Comparison of ENCODE assay signal across 10 cellular contexts in genomic region chr6:56749632-56750151, GRCh38.
DNase-seq lines count a peak whose midpoint lies in the region; ATAC-seq and TF ChIP-seq lines count a peak whose summit lies in the region.
"Had no signal": no experiment of that assay in that cellular context is flagged by ENCODE, and none has a peak within 500 bp of the region (broad histone marks: within the 10 kb centered on the region; RNA-seq: fewer than 3 reads in every experiment).

No MANE protein-coding gene starts in this region.

- peak; percentile 68 for ATAC-seq in left lung
- no peak for ATAC-seq in HG03139 (IDR thresholded peaks at IDR 0.05; ENCODE audit: unreplicated experiment)
- no peak for ATAC-seq in HG03196 (IDR thresholded peaks at IDR 0.05; ENCODE audit: unreplicated experiment)

- POLR2A ChIA-PET in HEK293 (lab: Yijun Ruan, JAX) = no interaction called here

- H3K36me3 ChIP-seq in HEK293 (ENCODE audit: control insufficient read depth in 2 of 2, insufficient read depth in 1 of 2, low read length in 2 of 2) = no peaks in the 10 kb centered on the region
- H3K36me3 ChIP-seq in left lung = no peaks in the 10 kb centered on the region

- TF ChIP-seq CTCF in HEK293 (tag by site-specific recombination; IDR thresholded peaks at IDR 0.05) = no peak
- no peak for TF ChIP-seq CTCF in astrocyte of the cerebellum (IDR thresholded peaks at IDR 0.05; ENCODE audit: low read depth, low read length, missing control alignments)
- TF ChIP-seq CTCF in left lung (IDR thresholded peaks at IDR 0.05) = no peak

- CTCF ChIA-PET in HEK293 (lab: Yijun Ruan, JAX) = interaction anchor here (0.9 to 1.0 kb wide), 2 partner anchors 38 to 102 kb away, joined by 4 read pairs; no protein-coding TSS in a partner anchor

- H3K4me1 ChIP-seq in HEK293 (ENCODE audit: control insufficient read depth, insufficient read depth, low read length) (peaks cover 29% of the 10 kb centered on the region), left lung (peaks cover 5 to 6% of the 10 kb centered on the region in 2 donors)

- intact Hi-C loops in left lung (cut with DNase I) = no loop called here

- H3K27me3 ChIP-seq in left lung = no peaks in the 10 kb centered on the region

- in situ Hi-C loops in ACHN (cut with HindIII; ENCODE audit: low pct_ligation_motif_present, low pct_unique_long_range_greater_than_20kb, low sequenced_read_pairs) (no loop called here), astrocyte of the cerebellum (cut with HindIII; ENCODE audit: low sequenced_read_pairs) (loop anchor here (5.0 kb wide), 1 partner anchor 48 kb away; no protein-coding TSS in a partner anchor)

- DNase-seq in ACHN (peak; percentile 60), astrocyte of the cerebellum (ENCODE audit: low read depth) (peak; percentile 71), left lung (peak in 1 of 2 donors; percentile 43), anterior cingulate cortex (lab: John Stamatoyannopoulos, UW) (no peak)
- DNase-seq in stimulated activated naive CD4-positive, alpha-beta T cell treated with Interleukin-2 at 50 U/mL for 16 hours (lab: John Stamatoyannopoulos, UW) = no peak
- DNase-seq: effector CD4-positive, alpha-beta T cell; NCI-H1417 treated with DMSO at 0.1 percent for 48 hours had no signal

- H3K4me3 ChIP-seq in HEK293 (ENCODE audit: low read depth, low read length) (no peak overlapping the region), astrocyte of the cerebellum (ENCODE audit: low read depth, low read length) (no peak overlapping the region), left lung (no peak overlapping the region)

- H3K27ac ChIP-seq in HEK293 (ENCODE audit: extremely low read depth, low read depth, low read length) (no peak overlapping the region), left lung (peak overlapping the region; percentile 8 to 23)

- H3K9me3 ChIP-seq in HEK293 (ENCODE audit: control insufficient read depth, insufficient read depth, low read depth, low read length) (no peaks in the 10 kb centered on the region), left lung (no peaks in the 10 kb centered on the region)

TF ChIP-seq in HEK293, 187 proteins besides CTCF, POLR2A, EP300 and RAD21:
- TF ChIP-seq PRDM1 (tag by site-specific recombination; IDR thresholded peaks at IDR 0.05) (0 out of 2 replicates have a peak, but pooled peaks have one; percentile 14), ZNF362 (tag by site-specific recombination; IDR thresholded peaks at IDR 0.05) (0 out of 2 replicates have a peak, but pooled peaks have one; percentile 44), ZNF664 (tag by site-specific recombination; IDR thresholded peaks at IDR 0.05) (0 out of 2 replicates have a peak, but pooled peaks have one; percentile 18), ZNF660 (tag by site-specific recombination; IDR thresholded peaks at IDR 0.05) (peak; percentile 54; the same call in 1 of the 2 replicates), ZNF600 (tag by site-specific recombination; IDR thresholded peaks at IDR 0.05) (peak; percentile 83), ZSCAN30 (tag by site-specific recombination; IDR thresholded peaks at IDR 0.05) (peak; percentile 26; the same call in 1 of the 2 replicates), ZNF449 (tag by site-specific recombination; IDR thresholded peaks at IDR 0.05) (no peak), ZIC2 (tag by site-specific recombination; IDR thresholded peaks at IDR 0.05) (no peak)

Comparison
In these comparisons a context has a peak if more than half of its experiments do, and no peak if none do; other contexts are left out.
1. DNase-seq: peak in ACHN (single experiment) and astrocyte of the cerebellum (single experiment); none in stimulated activated naive CD4-positive, alpha-beta T cell treated with Interleukin-2 at 50 U/mL for 16 hours (single experiment) and anterior cingulate cortex (0 of 58).